In the genomic region with DNA sequence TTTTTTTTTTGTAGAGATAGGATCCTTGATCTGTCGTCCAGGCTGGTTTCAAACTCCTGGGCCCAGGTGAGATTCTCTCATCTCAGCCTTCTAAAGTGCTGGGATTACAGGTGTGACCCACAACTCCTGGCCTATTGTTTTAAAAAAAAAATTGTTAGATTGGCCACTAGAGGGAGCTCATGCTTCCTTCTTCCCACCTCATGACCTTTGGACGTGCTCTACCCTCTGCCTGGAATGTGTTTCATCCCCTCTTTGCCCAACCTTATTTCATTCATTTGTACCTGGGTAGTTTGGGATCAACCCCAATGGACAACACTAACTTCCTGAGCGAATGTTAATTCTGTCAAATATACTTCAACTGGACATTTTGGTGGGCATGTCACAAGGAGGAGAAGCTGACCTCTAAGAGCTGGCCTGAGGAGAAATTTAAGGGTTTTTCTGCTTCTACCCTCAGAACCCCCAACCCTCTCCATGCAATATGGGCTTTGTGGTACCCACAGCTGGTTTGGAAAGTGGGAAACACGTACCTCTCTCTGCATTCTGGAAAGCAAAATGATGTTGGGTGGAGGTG, we compare ENCODE assay signal across 8 cellular contexts. TPM values are rescaled to one million over a fixed set of nuclear protein-coding genes. Genes with fewer than 3 reads are reported as not detected.
A peak's percentile ranks its signal among the peaks of the same experiment; 100 is the strongest.
DNase-seq lines count a peak whose midpoint lies in the region; TF ChIP-seq lines count a peak whose summit lies in the region.

No MANE protein-coding gene starts in this region.

- POLR2A ChIA-PET in activated CD4-positive, alpha-beta T cell treated with anti-CD3 and anti-CD28 coated beads, Interleukin-2, amount 10 ng/mL, durations not matched to agents 7 days and 5 days (lab: Charles Lee): interaction anchor here (0.8 kb wide), 1 partner anchor 159 kb away, joined by 5 read pairs; no protein-coding TSS in a partner anchor

- no peaks in the 10 kb centered on the region for H3K9me3 Mint-ChIP-seq in activated CD4-positive, alpha-beta T cell treated with anti-CD3 and anti-CD28 coated beads, Interleukin-2, amount 10 ng/mL, durations not matched to agents 7 days and 5 days

- H3K4me1 ChIP-seq in tibial nerve: no peaks in the 10 kb centered on the region

- H3K4me1 Mint-ChIP-seq in activated CD4-positive, alpha-beta T cell treated with anti-CD3 and anti-CD28 coated beads, Interleukin-2, amount 10 ng/mL, durations not matched to agents 7 days and 5 days: no peaks in the 10 kb centered on the region

- peaks cover 0 to 4% (median 0%) of the 10 kb centered on the region in 4 donors for H3K9me3 ChIP-seq in tibial nerve

- no peaks in the 10 kb centered on the region for H3K36me3 Mint-ChIP-seq in activated CD4-positive, alpha-beta T cell treated with anti-CD3 and anti-CD28 coated beads, Interleukin-2, amount 10 ng/mL, durations not matched to agents 7 days and 5 days (ENCODE audit: low read depth)

- no peak for TF ChIP-seq EP300 in tibial nerve (IDR thresholded peaks at IDR 0.05)

- in situ Hi-C loops in G401 (cut with HindIII; ENCODE audit: low sequenced_read_pairs): no loop called here

- H3K27me3 Mint-ChIP-seq in activated CD4-positive, alpha-beta T cell treated with anti-CD3 and anti-CD28 coated beads, Interleukin-2, amount 10 ng/mL, durations not matched to agents 7 days and 5 days: peaks cover 8% of the 10 kb centered on the region

- H3K27ac ChIP-seq in 22Rv1 (no peak overlapping the region), tibial nerve (no peak overlapping the region)

- no peak overlapping the region for H3K4me3 Mint-ChIP-seq in activated CD4-positive, alpha-beta T cell treated with anti-CD3 and anti-CD28 coated beads, Interleukin-2, amount 10 ng/mL, durations not matched to agents 7 days and 5 days

- no peak overlapping the region for H3K27ac Mint-ChIP-seq in activated CD4-positive, alpha-beta T cell treated with anti-CD3 and anti-CD28 coated beads, Interleukin-2, amount 10 ng/mL, durations not matched to agents 7 days and 5 days

- no peak for TF ChIP-seq POLR2A in tibial nerve (IDR thresholded peaks at IDR 0.05)

- H3K36me3 ChIP-seq in tibial nerve: no peaks in the 10 kb centered on the region

- peak; percentile 22 for DNase-seq in G401 (ENCODE audit: low spot score)
- peak; percentile 25 for DNase-seq in LHCN-M2 (ENCODE audit: low read depth)
- peak; percentile 20 for DNase-seq in activated CD4-positive, alpha-beta T cell treated with anti-CD3 and anti-CD28 coated beads, Interleukin-2, amount 10 ng/mL, durations not matched to agents 7 days and 5 days
- DNase-seq in iPS-NIHi7 (ENCODE audit: extremely low spot score): peak; percentile 64
- DNase-seq in tibial nerve (ENCODE audit: low spot score in 2 of 2): no peak
- no peak for DNase-seq in epidermal melanocyte (ENCODE audit: insufficient read length, low spot score)
- DNase-seq in middle frontal gyrus (ENCODE audit: extremely low spot score, low spot score): no peak

- H3K27me3 ChIP-seq in tibial nerve: no peaks in the 10 kb centered on the region

- TF ChIP-seq CTCF in 22Rv1 (IDR thresholded peaks at IDR 0.05) (peak; percentile 86), tibial nerve (IDR thresholded peaks at IDR 0.05) (peak; percentile 15 to 46 (median 27))

- 47 to 54% methylated on average over 4 of the region's 4 CpGs for WGBS in tibial nerve, 2 donors

- H3K4me3 ChIP-seq in tibial nerve: no peak overlapping the region

- CTCF ChIA-PET in activated CD4-positive, alpha-beta T cell treated with anti-CD3 and anti-CD28 coated beads, Interleukin-2, amount 10 ng/mL, durations not matched to agents 7 days and 5 days (lab: Charles Lee): interaction anchor here (0.6 to 4.0 kb wide), 11 partner anchors 9 to 196 kb away, joined by 3 to 20 read pairs (median 3); no protein-coding TSS in a partner anchor

RNA-seq across cellular contexts. Expression of a gene that starts 6.4 kb away (rescaled TPM):
- not detected in 2 replicates for total RNA-seq in G401 (2014; rRNA removed; shearing (Covaris generic))
- 0.06 TPM in 1 of 2 replicates, not detected in the other for total RNA-seq in LHCN-M2 (2014; rRNA removed)
- polyA plus RNA-seq in LHCN-M2 (2012): not detected
- total RNA-seq in activated CD4-positive, alpha-beta T cell treated with anti-CD3 and anti-CD28 coated beads, Interleukin-2, amount 10 ng/mL, durations not matched to agents 7 days and 5 days: under 1 TPM; 0.10 to 0.12 TPM
- total RNA-seq in tibial nerve: 1 to 10 TPM in 1 of 4 donors, under 1 TPM in 2, not detected in 1; under 0.01 to 1.1 (median 0.30) TPM

RNA-seq across cellular contexts. Expression of a gene that starts 45.0 kb away (rescaled TPM):
- total RNA-seq in G401 (2014; rRNA removed; shearing (Covaris generic)): 23.5 and 50.0 TPM in 2 replicates
- total RNA-seq in LHCN-M2 (2014; rRNA removed): 21.3 and 24.4 TPM in 2 replicates
- polyA plus RNA-seq in LHCN-M2 (2012): 7.0 TPM
- 10 to 100 TPM; 39.6 to 41.1 TPM for total RNA-seq in activated CD4-positive, alpha-beta T cell treated with anti-CD3 and anti-CD28 coated beads, Interleukin-2, amount 10 ng/mL, durations not matched to agents 7 days and 5 days
- total RNA-seq in tibial nerve: 100 to 1,000 TPM in 3 of 4 donors, 10 to 100 TPM in 1; 70.5 to 191 (median 170) TPM

Comparison
In these comparisons a context has a peak if more than half of its experiments do, and no peak if none do; other contexts are left out.
1. DNase-seq: peak in G401 (single experiment), LHCN-M2 (single experiment), activated CD4-positive, alpha-beta T cell treated with anti-CD3 and anti-CD28 coated beads, Interleukin-2, amount 10 ng/mL, durations not matched to agents 7 days and 5 days (single experiment) and iPS-NIHi7 (single experiment); none in tibial nerve (0 of 2), epidermal melanocyte (single experiment) and middle frontal gyrus (single experiment).